ENCODE assay signal across 1 cellular context in the genomic region with DNA sequence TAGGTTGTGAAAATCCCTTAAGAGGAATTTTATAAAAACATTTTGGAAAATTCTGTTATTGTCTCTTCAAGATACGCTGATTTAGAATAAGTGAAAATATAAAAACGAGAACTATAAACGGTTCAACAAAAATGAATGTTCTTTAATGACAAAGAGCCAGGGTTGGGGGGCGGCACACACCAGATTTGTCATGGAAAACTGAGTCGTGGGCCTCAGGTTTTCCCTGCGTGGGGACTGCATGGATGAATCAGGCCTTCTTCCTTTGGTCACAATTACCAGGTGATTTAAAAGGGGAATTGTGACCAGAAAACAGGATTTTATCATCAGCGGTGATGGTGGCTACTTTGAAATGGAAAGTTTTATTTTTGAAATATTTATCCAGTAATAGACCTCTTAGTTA.
TF ChIP-seq lines count a peak whose summit lies in the region.

No MANE protein-coding gene starts in this region.

TF ChIP-seq in GM23338, 12 proteins besides CTCF, POLR2A, EP300 and RAD21 (continued from another document):
- TF ChIP-seq, protein P1, sequence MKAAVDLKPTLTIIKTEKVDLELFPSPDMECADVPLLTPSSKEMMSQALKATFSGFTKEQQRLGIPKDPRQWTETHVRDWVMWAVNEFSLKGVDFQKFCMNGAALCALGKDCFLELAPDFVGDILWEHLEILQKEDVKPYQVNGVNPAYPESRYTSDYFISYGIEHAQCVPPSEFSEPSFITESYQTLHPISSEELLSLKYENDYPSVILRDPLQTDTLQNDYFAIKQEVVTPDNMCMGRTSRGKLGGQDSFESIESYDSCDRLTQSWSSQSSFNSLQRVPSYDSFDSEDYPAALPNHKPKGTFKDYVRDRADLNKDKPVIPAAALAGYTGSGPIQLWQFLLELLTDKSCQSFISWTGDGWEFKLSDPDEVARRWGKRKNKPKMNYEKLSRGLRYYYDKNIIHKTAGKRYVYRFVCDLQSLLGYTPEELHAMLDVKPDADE (IDR thresholded peaks at IDR 0.05) = no peak
- TF ChIP-seq NANOG (IDR thresholded peaks at IDR 0.05; ENCODE audit: borderline replicate concordance) = no peak
TF ChIP-seq in GM23338: peak in this region for 0.
